Comparison of ENCODE assay signal across 1 cellular context in genomic region chr15:66711886-66712285, GRCh38.
TF ChIP-seq lines count a peak whose summit lies in the region.

No MANE protein-coding gene starts in this region.

TF ChIP-seq in IMR-90, 13 proteins besides CTCF, POLR2A, EP300 and RAD21 (continued from another document):
- no peak for TF ChIP-seq MXI1 (IDR thresholded peaks at IDR 0.05; ENCODE audit: borderline replicate concordance, low read depth, low read length)
- no peak for TF ChIP-seq NFE2L2 (IDR thresholded peaks at IDR 0.05; ENCODE audit: low read depth, low read length)
- TF ChIP-seq BHLHE40 (IDR thresholded peaks at IDR 0.05; ENCODE audit: low read depth, low read length): no peak
- no peak for TF ChIP-seq USF2 (IDR thresholded peaks at IDR 0.05; ENCODE audit: low read depth, low read length)
- TF ChIP-seq CHD1 (IDR thresholded peaks at IDR 0.05; ENCODE audit: low read depth, low read length): no peak
- TF ChIP-seq MAZ (IDR thresholded peaks at IDR 0.05; ENCODE audit: borderline replicate concordance, low read depth, low read length): no peak
- TF ChIP-seq CEBPB (IDR thresholded peaks at IDR 0.05; ENCODE audit: low read depth, low read length): no peak
- TF ChIP-seq SMC3 (IDR thresholded peaks at IDR 0.05; ENCODE audit: low read depth, low read length): no peak
- no peak for TF ChIP-seq FOS (IDR thresholded peaks at IDR 0.05; ENCODE audit: low read depth, low read length)
- TF ChIP-seq RFX5 (IDR thresholded peaks at IDR 0.05; ENCODE audit: low read depth, low read length): no peak
